In the genomic region with DNA sequence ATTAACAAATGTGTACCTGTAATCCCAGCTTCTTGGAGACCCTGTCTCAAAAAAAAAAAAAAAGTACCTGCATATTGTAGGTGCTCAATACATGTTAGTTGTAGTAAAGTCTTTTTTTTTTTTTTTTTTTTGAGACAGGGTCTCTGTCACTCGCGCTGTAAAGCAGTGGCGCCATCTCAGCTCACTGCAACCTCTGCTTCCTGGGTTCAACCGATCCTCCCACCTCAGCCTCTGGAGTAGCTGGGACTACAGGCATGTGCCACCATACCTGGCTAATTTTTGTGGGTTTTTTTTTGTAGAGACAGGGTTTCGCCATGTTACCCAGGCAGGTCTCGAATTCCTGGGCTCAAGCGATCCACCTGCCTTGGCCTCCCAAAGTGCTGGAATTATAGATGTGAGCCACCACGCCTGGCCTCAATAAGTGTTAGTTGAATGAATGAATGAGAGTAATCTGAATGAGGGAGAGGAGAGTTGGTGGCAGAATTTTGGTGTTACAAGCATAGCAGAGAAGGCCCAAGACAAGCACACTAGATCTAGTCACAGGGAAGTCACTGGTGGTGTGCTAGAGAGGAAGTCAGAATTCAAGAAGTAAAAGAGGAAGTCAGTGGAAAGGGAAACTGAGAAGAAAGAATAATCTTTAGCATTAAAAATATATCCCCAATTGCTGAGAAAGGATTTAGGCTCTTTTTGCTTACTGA, we compare ENCODE assay signal across 11 cellular contexts. TPM values are rescaled to one million over a fixed set of nuclear protein-coding genes. Genes with fewer than 3 reads are reported as not detected.
DNase-seq lines count a peak whose midpoint lies in the region; ATAC-seq, FAIRE-seq and TF ChIP-seq lines count a peak whose summit lies in the region.
"Had no signal": no experiment of that assay in that cellular context is flagged by ENCODE, and none has a peak within 500 bp of the region (broad histone marks: within the 10 kb centered on the region; RNA-seq: fewer than 3 reads in every experiment).

No MANE protein-coding gene starts in this region.

- CTCF ChIA-PET in K562 (lab: Yijun Ruan, JAX; ENCODE audit: low intra/inter-chr PET ratio): no interaction called here

- no peaks in the 10 kb centered on the region for H4K20me1 ChIP-seq in K562 (replicated peaks; ENCODE audit: control insufficient read depth, insufficient read depth, low read length)

- TF ChIP-seq RAD21 in K562 (CRISPR knock-in tag; conservative IDR thresholded peaks at IDR 0.05 in 1 of 2, IDR thresholded peaks at IDR 0.05 in 1 of 2): no peak

- ATAC-seq in K562 (no peak), GM18858 (IDR thresholded peaks at IDR 0.05; ENCODE audit: unreplicated experiment) (no peak)
- ATAC-seq: Right ventricle myocardium inferior had no signal

- no peaks in the 10 kb centered on the region for H3K9me3 ChIP-seq in K562 (replicated peaks; ENCODE audit: control insufficient read depth, insufficient read depth, low read depth, low read length)

- in situ Hi-C loops in K562 (cut with MboI): no loop called here

- no peak overlapping the region for H3K27ac ChIP-seq in K562 (ENCODE audit: extremely low read depth, low read depth, low read length)
- H3K27ac ChIP-seq: C4-2B had no signal

- DNase-seq in Ammon's horn (ENCODE audit: low spot score) (peak; percentile 44), GM12891 (ENCODE audit: insufficient read length, low spot score) (no peak), NOMO-1 treated with dmso at 0.1 percent for 144 hours (lab: John Stamatoyannopoulos, UW; ENCODE audit: unreplicated experiment) (peak; percentile 88), K562 (ENCODE audit: extremely low read depth in 1 of 4, low spot score in 3 of 4) (no peak), AG08395 (ENCODE audit: low spot score) (no peak), mesothelial cell of epicardium (ENCODE audit: low spot score in 2 of 2, unreplicated experiment in 2 of 2) (no peak), erythroblast (lab: John Stamatoyannopoulos, UW) (no peak)

- no peak for TF ChIP-seq EP300 in K562 (IDR thresholded peaks at IDR 0.05; ENCODE audit: low read length)

- H3K79me2 ChIP-seq in K562 (ENCODE audit: control insufficient read depth, insufficient read depth, low read length): no peaks in the 10 kb centered on the region

- H3K27me3 ChIP-seq in K562 (ENCODE audit: control insufficient read depth in 2 of 2, insufficient read depth in 2 of 2, low read length in 2 of 2): no peaks in the 10 kb centered on the region

- H3K4me1 ChIP-seq in K562 (replicated peaks in 1 of 2; ENCODE audit: control insufficient read depth in 2 of 2, insufficient read depth in 2 of 2, low read length in 2 of 2): peaks cover 5 to 33% of the 10 kb centered on the region in 2 experiments

- H2AFZ ChIP-seq in K562 (ENCODE audit: low read depth, low read length): peak overlapping the region; percentile 62

- H3K9ac ChIP-seq in K562 (ENCODE audit: insufficient read depth in 1 of 2, low read depth in 2 of 2, low read length in 2 of 2): peak overlapping the region in 1 of 2 experiments; percentile 3; a peak in 1 of 4 replicates

- no peak overlapping the region for H3K4me3 ChIP-seq in K562

- no peaks in the 10 kb centered on the region for H3K36me3 ChIP-seq in K562 (ENCODE audit: control insufficient read depth, insufficient read depth, low read length)

- no peak overlapping the region for H3K4me3 Mint-ChIP-seq in mesothelial cell of epicardium

- TF ChIP-seq POLR2A in GM12891 (IDR thresholded peaks at IDR 0.05; ENCODE audit: low read depth, low read length) (no peak), K562 (conservative IDR thresholded peaks at IDR 0.05) (no peak), erythroblast (IDR thresholded peaks at IDR 0.05; ENCODE audit: low read length) (no peak)

- H3K27ac Mint-ChIP-seq in mesothelial cell of epicardium: no peak overlapping the region

- no peaks in the 10 kb centered on the region for H3K36me3 Mint-ChIP-seq in mesothelial cell of epicardium

- H3K27me3 Mint-ChIP-seq in mesothelial cell of epicardium (ENCODE audit: low read depth): no peaks in the 10 kb centered on the region

- POLR2A ChIA-PET in K562 (lab: Yijun Ruan, JAX): interaction anchor here (1.3 to 4.2 kb wide), 2 partner anchors 10 kb away, joined by 9 to 24 read pairs; a partner anchor contains a TSS

- TF ChIP-seq CTCF in K562 (IDR thresholded peaks at IDR 0.05 in 2 of 3, conservative IDR thresholded peaks at IDR 0.05 in 1 of 3; ENCODE audit: insufficient read depth in 2 of 3, low read depth in 1 of 3, low read length in 3 of 3) (no peak), mesothelial cell of epicardium (IDR thresholded peaks at IDR 0.05; ENCODE audit: unreplicated experiment) (no peak)

- FAIRE-seq in GM12891 (lab: Jason Lieb, UNC): peak; percentile 84
- no peak for FAIRE-seq in K562 (lab: Jason Lieb, UNC)

- peaks cover 1% of the 10 kb centered on the region for H3K4me1 Mint-ChIP-seq in mesothelial cell of epicardium

- peaks cover 15% of the 10 kb centered on the region for H3K9me3 Mint-ChIP-seq in mesothelial cell of epicardium

- 88% methylated on average over 4 of the region's 8 CpGs for WGBS in K562 (ENCODE audit: insufficient coverage, low coverage, missing lambda C conversion rate)

- no peak overlapping the region for H3K4me2 ChIP-seq in K562 (ENCODE audit: insufficient read depth, low read length)

- no TSS peak for BruUV-seq in K562 (replicated peaks; lab: Mats Ljungman, UMichigan)

- H3K9me1 ChIP-seq in K562 (ENCODE audit: control insufficient read depth, insufficient read depth, low read length): no peaks in the 10 kb centered on the region

- intact Hi-C loops in K562 (cut with micrococcal nuclease): no loop called here

RNA-seq across cellular contexts. Expression of a gene that starts 9.4 kb away (rescaled TPM):
- 0.12 TPM for polyA plus RNA-seq in GM12891 (2012; ENCODE audit: low read depth, missing spikeins)
- 69.7 and 135 TPM in 2 replicates for total RNA-seq in K562 (2011; cell fraction: chromatin; rRNA removed; ENCODE audit: low replicate concordance)
- total RNA-seq in K562 (2011; cell fraction: nucleolus; rRNA removed): 127 and 133 TPM in 2 replicates
- 109 and 110 TPM in 2 replicates for total RNA-seq in K562 (2011; cell fraction: nucleoplasm; rRNA removed)
- total RNA-seq in K562 (2014; rRNA removed): 170 and 213 TPM in 2 replicates
- total RNA-seq in K562 (2014; rRNA removed; fragmentation: Illumina TruSeq; extraction: Trizol): 83.5 and 117 TPM in 2 replicates
- 149 TPM in 2 replicates for total RNA-seq in K562 (2015; rRNA removed; fragmentation: Illumina TruSeq; extraction: Trizol)
- 177 and 183 TPM in 2 replicates for total RNA-seq in K562 (2021)
- 221 and 324 TPM in 2 replicates for polyA plus RNA-seq in K562 (2011; rRNA removed)
- polyA plus RNA-seq in K562 (2011; cell fraction: cytosol; rRNA removed): 287 and 309 TPM in 2 replicates
- 346 and 397 TPM in 2 replicates for polyA plus RNA-seq in K562 (2011; cell fraction: nucleus; rRNA removed)
- polyA plus RNA-seq in K562 (2012): 170 and 179 TPM in 2 replicates
- polyA plus RNA-seq in K562 (2014; fragmentation: Illumina TruSeq; extraction: Trizol): 252 and 284 TPM in 2 replicates
- polyA plus RNA-seq in K562 (2014; fragmentation: Nextera tagmentation; extraction: Ambion mirVana): 100 to 1,000 TPM; 287 to 423 TPM
- polyA plus RNA-seq in K562 (2014; rRNA removed): 319 and 378 TPM in 2 replicates
- polyA minus RNA-seq in K562 (2011; rRNA and poly(A)+ RNA removed): 90.7 and 106 TPM in 2 replicates
- 34.9 and 40.8 TPM in 2 replicates for polyA minus RNA-seq in K562 (2011; cell fraction: cytosol; rRNA and poly(A)+ RNA removed)
- 29.5 and 45.3 TPM in 2 replicates for polyA minus RNA-seq in K562 (2011; cell fraction: nucleus; rRNA and poly(A)+ RNA removed)
- total RNA-seq in mesothelial cell of epicardium: 1.0 to 1.6 TPM (median 1.1 TPM) in 3 replicates
- total RNA-seq: mononuclear cell had no signal

RNA-seq across cellular contexts. Expression of a gene that starts 10.7 kb away (rescaled TPM):
- 36.9 TPM for polyA plus RNA-seq in GM12891 (2012; ENCODE audit: low read depth, missing spikeins)
- 143 and 304 TPM in 2 replicates for total RNA-seq in K562 (2011; cell fraction: chromatin; rRNA removed; ENCODE audit: low replicate concordance)
- 50.0 and 59.6 TPM in 2 replicates for total RNA-seq in K562 (2011; cell fraction: nucleolus; rRNA removed)
- total RNA-seq in K562 (2011; cell fraction: nucleoplasm; rRNA removed): 94.1 and 102 TPM in 2 replicates
- total RNA-seq in K562 (2014; rRNA removed) (79.5 and 81.0 TPM in 2 replicates), K562 (2014; rRNA removed; fragmentation: Illumina TruSeq; extraction: Trizol) (102 and 118 TPM in 2 replicates), K562 (2015; rRNA removed; fragmentation: Illumina TruSeq; extraction: Trizol) (83.0 and 94.1 TPM in 2 replicates), K562 (2021) (117 and 119 TPM in 2 replicates), mesothelial cell of epicardium (91.4 to 94.2 TPM (median 92.8 TPM) in 3 replicates)
- polyA plus RNA-seq in K562 (2011; rRNA removed) (119 and 155 TPM in 2 replicates), K562 (2014; fragmentation: Illumina TruSeq; extraction: Trizol) (94.1 and 104 TPM in 2 replicates), K562 (2014; fragmentation: Nextera tagmentation; extraction: Ambion mirVana) (10 to 100 TPM; 28.6 to 34.5 TPM), K562 (2014; rRNA removed) (41.9 and 48.3 TPM in 2 replicates)
- 67.7 and 77.1 TPM in 2 replicates for polyA plus RNA-seq in K562 (2011; cell fraction: cytosol; rRNA removed)
- polyA plus RNA-seq in K562 (2011; cell fraction: nucleus; rRNA removed): 118 and 164 TPM in 2 replicates
- 36.5 and 85.2 TPM in 2 replicates for polyA plus RNA-seq in K562 (2012)
- polyA minus RNA-seq in K562 (2011; rRNA and poly(A)+ RNA removed): 353 and 364 TPM in 2 replicates
- 95.5 and 126 TPM in 2 replicates for polyA minus RNA-seq in K562 (2011; cell fraction: cytosol; rRNA and poly(A)+ RNA removed)
- 34.6 and 86.0 TPM in 2 replicates for polyA minus RNA-seq in K562 (2011; cell fraction: nucleus; rRNA and poly(A)+ RNA removed)

RNA-seq across cellular contexts. Expression of a gene that starts 53.9 kb away (rescaled TPM):
- 0.51 TPM for polyA plus RNA-seq in GM12891 (2012; ENCODE audit: low read depth, missing spikeins)
- 3.2 and 6.2 TPM in 2 replicates for total RNA-seq in K562 (2011; cell fraction: chromatin; rRNA removed; ENCODE audit: low replicate concordance)
- 2.8 and 4.7 TPM in 2 replicates for total RNA-seq in K562 (2011; cell fraction: nucleolus; rRNA removed)
- 3.4 and 4.4 TPM in 2 replicates for total RNA-seq in K562 (2011; cell fraction: nucleoplasm; rRNA removed)
- 0.45 and 0.54 TPM in 2 replicates for total RNA-seq in K562 (2014; rRNA removed)
- total RNA-seq in K562 (2014; rRNA removed; fragmentation: Illumina TruSeq; extraction: Trizol): 0.47 and 0.99 TPM in 2 replicates
- 0.30 and 0.62 TPM in 2 replicates for total RNA-seq in K562 (2015; rRNA removed; fragmentation: Illumina TruSeq; extraction: Trizol)
- total RNA-seq in K562 (2021): 0.84 and 0.92 TPM in 2 replicates
- 1.1 and 2.6 TPM in 2 replicates for polyA plus RNA-seq in K562 (2011; rRNA removed)
- polyA plus RNA-seq in K562 (2011; cell fraction: cytosol; rRNA removed): 1.0 and 1.9 TPM in 2 replicates
- 0.95 and 3.2 TPM in 2 replicates for polyA plus RNA-seq in K562 (2011; cell fraction: nucleus; rRNA removed)
- polyA plus RNA-seq in K562 (2012): 0.73 and 1.0 TPM in 2 replicates
- polyA plus RNA-seq in K562 (2014; fragmentation: Illumina TruSeq; extraction: Trizol): 0.60 and 0.62 TPM in 2 replicates
- polyA plus RNA-seq in K562 (2014; fragmentation: Nextera tagmentation; extraction: Ambion mirVana): under 1 TPM in 1 of 2 experiments, not detected in 1; 0.08 TPM
- 0.32 and 0.62 TPM in 2 replicates for polyA plus RNA-seq in K562 (2014; rRNA removed)
- polyA minus RNA-seq in K562 (2011; rRNA and poly(A)+ RNA removed): 1.8 and 6.9 TPM in 2 replicates
- 0.64 and 3.1 TPM in 2 replicates for polyA minus RNA-seq in K562 (2011; cell fraction: cytosol; rRNA and poly(A)+ RNA removed)
- polyA minus RNA-seq in K562 (2011; cell fraction: nucleus; rRNA and poly(A)+ RNA removed): 1.2 and 1.6 TPM in 2 replicates
- 1.0 to 1.5 TPM (median 1.1 TPM) in 3 replicates for total RNA-seq in mesothelial cell of epicardium

Comparison
In these comparisons a context has a peak if more than half of its experiments do, and no peak if none do; other contexts are left out.
1. DNase-seq: peak in Ammon's horn (single experiment) and NOMO-1 treated with dmso at 0.1 percent for 144 hours (single experiment); none in GM12891 (single experiment), K562 (0 of 4), AG08395 (single experiment), mesothelial cell of epicardium (0 of 2) and erythroblast (0 of 2).
2. RNA of a gene that starts 9.4 kb away (total RNA-seq): 69.7 to 213 TPM in K562; 1.0 to 1.6 TPM in mesothelial cell of epicardium; every median in the first group is over 10 times any median in the second.